Comparison of ENCODE assay signal across 8 cellular contexts in genomic region chr17:45948881-45949624, GRCh38. TPM values are rescaled to one million over a fixed set of nuclear protein-coding genes. Genes with fewer than 3 reads are reported as not detected.
DNase-seq lines count a peak whose midpoint lies in the region; ATAC-seq, FAIRE-seq and TF ChIP-seq lines count a peak whose summit lies in the region.

No MANE protein-coding gene starts in this region.

- no peak for TF ChIP-seq EP300 in gastroesophageal sphincter (IDR thresholded peaks at IDR 0.05)

- TF ChIP-seq POLR2A in H54 (IDR thresholded peaks at IDR 0.05; ENCODE audit: low read depth, low read length) (no peak), gastroesophageal sphincter (IDR thresholded peaks at IDR 0.05) (no peak)

- CTCF ChIA-PET in RWPE1 (lab: Yijun Ruan, JAX) = interaction anchor here (0.6 to 1.4 kb wide), 10 partner anchors 9 to 1312 kb away, joined by 3 to 7 read pairs (median 4); partner anchors contain the start of gene MAPT

- POLR2A ChIA-PET in RWPE1 (lab: Yijun Ruan, JAX; ENCODE audit: low non-redundant PET) = no interaction called here

- TF ChIP-seq CTCF in RWPE1 (conservative IDR thresholded peaks at IDR 0.05; ENCODE audit: low read depth) (peak; percentile 87), gastroesophageal sphincter (IDR thresholded peaks at IDR 0.05) (peak in 3 of 4 experiments; percentile 70 to 90 (median 79))

- no peak for FAIRE-seq in H54 (lab: Jason Lieb, UNC)

- 18 to 32% methylated on average over 5 to 6 of the region's 34 CpGs for WGBS in gastroesophageal sphincter (ENCODE audit: low coverage in 1 of 2), 2 donors

- H3K27me3 ChIP-seq in gastroesophageal sphincter = peaks cover 27% of the 10 kb centered on the region

- H3K9me3 ChIP-seq in gastroesophageal sphincter = no peaks in the 10 kb centered on the region

- H3K4me1 ChIP-seq in gastroesophageal sphincter = peaks cover 0 to 22% (median 5%) of the 10 kb centered on the region in 3 donors

- no peak overlapping the region for H3K27ac ChIP-seq in RWPE1
- H3K27ac ChIP-seq in gastroesophageal sphincter = peak overlapping the region in 2 of 4 donors; percentile 31 to 36
- peak overlapping the region; percentile 64 for H3K27ac ChIP-seq in substantia nigra (ENCODE audit: low read depth, low read length, poor library complexity, severe bottlenecking)

- peak; percentile 96 for ATAC-seq in gastroesophageal sphincter

- H3K4me3 ChIP-seq in gastroesophageal sphincter = peak overlapping the region; percentile 11 to 34

- DNase-seq in ACHN (peak; percentile 77), H54 (ENCODE audit: insufficient read length, low spot score) (peak; percentile 86), RWPE1 (ENCODE audit: low spot score) (peak; percentile 74), non-pigmented ciliary epithelial cell (ENCODE audit: low read depth) (peak; percentile 4), substantia nigra (lab: John Stamatoyannopoulos, UW) (peak in 48 of 49 donors; percentile 28 to 88 (median 70)), NCI-H187 treated with DMSO at 0.1 percent for 48 hours (lab: John Stamatoyannopoulos, UW) (no peak)
- peak; percentile 72 for DNase-seq in activated naive CD4-positive, alpha-beta T cell treated with Interleukin-2 at 50 U/mL for 16 hours

- no peaks in the 10 kb centered on the region for H3K36me3 ChIP-seq in gastroesophageal sphincter

- in situ Hi-C loops in ACHN (cut with HindIII; ENCODE audit: low pct_ligation_motif_present, low pct_unique_long_range_greater_than_20kb, low sequenced_read_pairs) = no loop called here

RNA-seq across cellular contexts. Expression of gene STH, which starts 50.0 kb away (rescaled TPM):
- total RNA-seq in gastroesophageal sphincter = not detected

RNA-seq across cellular contexts. Expression of gene MAPT, which starts 54.7 kb away (rescaled TPM):
- 10 to 100 TPM in 1 of 4 donors, 1 to 10 TPM in 3; 3.4 to 12.2 (median 8.5) TPM for total RNA-seq in gastroesophageal sphincter
